In genomic region chr5:110414360-110414759, GRCh38 we compare ENCODE assay signal across 9 cellular contexts.
DNase-seq lines count a peak whose midpoint lies in the region; ATAC-seq and TF ChIP-seq lines count a peak whose summit lies in the region.
"Had no signal": no experiment of that assay in that cellular context is flagged by ENCODE, and none has a peak within 500 bp of the region (broad histone marks: within the 10 kb centered on the region; RNA-seq: fewer than 3 reads in every experiment).

No MANE protein-coding gene starts in this region.

- peak; percentile 70 for TF ChIP-seq CTCF in GM06990 (IDR thresholded peaks at IDR 0.05; ENCODE audit: insufficient read depth, low read length, poor library complexity, severe bottlenecking)
- peak; percentile 59 for TF ChIP-seq CTCF in neural cell (IDR thresholded peaks at IDR 0.05; ENCODE audit: poor library complexity, severe bottlenecking)

- no peaks in the 10 kb centered on the region for H3K9me2 ChIP-seq in neural cell (ENCODE audit: insufficient read depth, low read length)

- no peaks in the 10 kb centered on the region for H3K79me2 ChIP-seq in neural cell (replicated peaks; ENCODE audit: insufficient read depth, low read length)

- no peaks in the 10 kb centered on the region for H4K20me1 ChIP-seq in neural cell (ENCODE audit: insufficient read depth)

- no peaks in the 10 kb centered on the region for H3K9me3 ChIP-seq in neural cell (ENCODE audit: low read length)

- ATAC-seq in HG02870 (IDR thresholded peaks at IDR 0.05; ENCODE audit: unreplicated experiment) (peak; percentile 57), GM19395 (IDR thresholded peaks at IDR 0.05; ENCODE audit: unreplicated experiment) (no peak)

- H2AFZ ChIP-seq in neural cell (ENCODE audit: low read depth, low read length): no peak overlapping the region

- peak; percentile 56 for TF ChIP-seq RAD21 in neural cell (conservative IDR thresholded peaks at IDR 0.05)

- H3K27ac ChIP-seq in neural cell (ENCODE audit: low read length): no peak overlapping the region

- H3K27me3 ChIP-seq in GM06990 (replicated peaks; ENCODE audit: control insufficient read depth, insufficient read depth, low read length) (0 out of 2 replicates have a peak, but pooled peaks cover 2% of the 10 kb centered on the region), neural cell (ENCODE audit: insufficient read depth, low read depth, low read length) (no peaks in the 10 kb centered on the region)

- no peaks in the 10 kb centered on the region for H3F3A ChIP-seq in neural cell (ENCODE audit: insufficient read depth, low read length, poor library complexity, severe bottlenecking)

- H3K36me3 ChIP-seq in GM06990 (ENCODE audit: control insufficient read depth, insufficient read depth, low read length) (no peaks in the 10 kb centered on the region), neural cell (ENCODE audit: insufficient read depth, low read length) (no peaks in the 10 kb centered on the region)

- no peak for TF ChIP-seq EP300 in neural cell (conservative IDR thresholded peaks at IDR 0.05; ENCODE audit: poor library complexity, severe bottlenecking)

- DNase-seq in GM06990 (ENCODE audit: extremely low read depth, insufficient read length) (no peak), astrocyte of the hippocampus (ENCODE audit: low read depth, low spot score) (peak; percentile 42), NOMO-1 treated with DMSO at 0.1 percent for 48 hours (lab: John Stamatoyannopoulos, UW; ENCODE audit: unreplicated experiment) (no peak), HuH-7 (ENCODE audit: low spot score) (no peak)
- no peak for DNase-seq in activated naive CD4-positive, alpha-beta T cell treated with Interleukin-2 at 50 U/mL for 16 hours
- DNase-seq: activated naive CD8-positive, alpha-beta T cell treated with anti-CD3 and anti-CD28 coated beads, Interleukin-2, amount 50 U/mL, for 24 hours had no signal

- H3K4me3 ChIP-seq in GM06990 (replicated peaks; ENCODE audit: low read depth, low read length) (no peak overlapping the region), neural cell (ENCODE audit: low read length) (no peak overlapping the region)

- H3K4me2 ChIP-seq in neural cell (ENCODE audit: low read length): no peak overlapping the region

- H3K9ac ChIP-seq in neural cell (ENCODE audit: low read length): no peak overlapping the region

TF ChIP-seq in neural cell, 6 proteins besides CTCF, POLR2A, EP300 and RAD21:
- TF ChIP-seq SMC3 (conservative IDR thresholded peaks at IDR 0.05; ENCODE audit: poor library complexity): peak; percentile 66
- no peak for TF ChIP-seq MXI1 (conservative IDR thresholded peaks at IDR 0.05; ENCODE audit: poor library complexity, severe bottlenecking)
